ENCODE assay signal across 8 cellular contexts in the genomic region with DNA sequence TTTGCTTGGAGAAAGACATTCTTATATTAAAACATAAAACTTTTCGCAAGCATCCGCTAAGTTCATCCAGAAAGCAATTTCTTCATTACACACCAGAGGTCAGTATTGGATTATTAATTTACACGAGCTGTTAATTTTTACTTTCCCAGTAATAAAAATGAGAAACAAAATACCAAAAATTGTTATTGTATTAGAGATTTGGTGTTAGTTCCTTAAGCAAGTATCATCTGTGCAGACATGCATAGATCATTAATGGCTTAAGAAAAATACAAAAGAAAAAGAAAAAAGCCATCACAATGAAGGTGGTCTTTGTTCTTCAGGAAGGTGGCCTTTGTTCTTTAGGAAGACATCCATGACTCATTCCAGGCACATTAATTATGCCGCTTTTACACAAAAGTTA. TPM values are rescaled to one million over a fixed set of nuclear protein-coding genes. Genes with fewer than 3 reads are reported as not detected.
DNase-seq lines count a peak whose midpoint lies in the region; ATAC-seq lines count a peak whose summit lies in the region.

No MANE protein-coding gene starts in this region.

- CTCF ChIA-PET in activated naive CD4-positive, alpha-beta T cell treated with anti-CD3 and anti-CD28 coated beads for 36 hours (lab: Charles Lee): interaction anchor here (0.7 to 1.5 kb wide), 2 partner anchors 876 kb away, joined by 3 to 7 read pairs; no protein-coding TSS in a partner anchor

- peak; percentile 23 for DNase-seq in AG20443 (ENCODE audit: low spot score)
- peak; percentile 54 for DNase-seq in HT-29 (ENCODE audit: low spot score)
- DNase-seq in astrocyte of the hippocampus (ENCODE audit: low read depth, low spot score): peak; percentile 38
- peak; percentile 20 to 43 for DNase-seq in lung microvascular endothelial cell (ENCODE audit: low read depth in 2 of 2)
- DNase-seq in mucosa of gallbladder (ENCODE audit: low spot score): no peak
- DNase-seq in activated T-cell treated with anti-CD3 and anti-CD28 coated beads, Interleukin-2, amount 50 U/mL, for 72 hours: no peak
- DNase-seq in activated naive CD4-positive, alpha-beta T cell treated with anti-CD3 and anti-CD28 coated beads for 36 hours: no peak

- no peaks in the 10 kb centered on the region for H3K9me3 Mint-ChIP-seq in activated T-cell treated with anti-CD3 and anti-CD28 coated beads, Interleukin-2, amount 50 U/mL, for 72 hours
- H3K9me3 Mint-ChIP-seq in activated naive CD4-positive, alpha-beta T cell treated with anti-CD3 and anti-CD28 coated beads for 36 hours: no peaks in the 10 kb centered on the region

- no peak overlapping the region for H3K27ac Mint-ChIP-seq in activated T-cell treated with anti-CD3 and anti-CD28 coated beads, Interleukin-2, amount 50 U/mL, for 72 hours
- H3K27ac Mint-ChIP-seq in activated naive CD4-positive, alpha-beta T cell treated with anti-CD3 and anti-CD28 coated beads for 36 hours: no peak overlapping the region

- no peaks in the 10 kb centered on the region for H3K4me1 Mint-ChIP-seq in activated T-cell treated with anti-CD3 and anti-CD28 coated beads, Interleukin-2, amount 50 U/mL, for 72 hours (ENCODE audit: low read depth)
- H3K4me1 Mint-ChIP-seq in activated naive CD4-positive, alpha-beta T cell treated with anti-CD3 and anti-CD28 coated beads for 36 hours (ENCODE audit: low read depth): no peaks in the 10 kb centered on the region

- no peak for ATAC-seq in GM21786 (IDR thresholded peaks at IDR 0.05; ENCODE audit: unreplicated experiment)
- no peak for ATAC-seq in activated T-cell treated with anti-CD3 and anti-CD28 coated beads, Interleukin-2, amount 50 U/mL, for 72 hours (replicated peaks in 1 of 2)

- no peaks in the 10 kb centered on the region for H3K36me3 Mint-ChIP-seq in activated T-cell treated with anti-CD3 and anti-CD28 coated beads, Interleukin-2, amount 50 U/mL, for 72 hours (ENCODE audit: insufficient read depth in 2 of 2)
- H3K36me3 Mint-ChIP-seq in activated naive CD4-positive, alpha-beta T cell treated with anti-CD3 and anti-CD28 coated beads for 36 hours (ENCODE audit: low read depth): no peaks in the 10 kb centered on the region

- H3K27me3 Mint-ChIP-seq in activated T-cell treated with anti-CD3 and anti-CD28 coated beads, Interleukin-2, amount 50 U/mL, for 72 hours (ENCODE audit: low read depth): peaks cover 6% of the 10 kb centered on the region
- H3K27me3 Mint-ChIP-seq in activated naive CD4-positive, alpha-beta T cell treated with anti-CD3 and anti-CD28 coated beads for 36 hours (ENCODE audit: low read depth): peaks cover 11% of the 10 kb centered on the region

- no peak overlapping the region for H3K4me3 Mint-ChIP-seq in activated T-cell treated with anti-CD3 and anti-CD28 coated beads, Interleukin-2, amount 50 U/mL, for 72 hours
- no peak overlapping the region for H3K4me3 Mint-ChIP-seq in activated naive CD4-positive, alpha-beta T cell treated with anti-CD3 and anti-CD28 coated beads for 36 hours

- intact Hi-C loops in activated naive CD4-positive, alpha-beta T cell treated with anti-CD3 and anti-CD28 coated beads for 36 hours (cut with micrococcal nuclease): loop anchor here (1.0 kb wide), 1 partner anchor 917 kb away; no protein-coding TSS in a partner anchor

RNA-seq across cellular contexts. Expression of a gene that starts 53.6 kb away (rescaled TPM):
- 18.8 and 27.2 TPM in 2 replicates for total RNA-seq in HT-29 (2014; rRNA removed; shearing (Covaris generic))
- 1.4 and 5.7 TPM in 2 replicates for total RNA-seq in lung microvascular endothelial cell
- total RNA-seq in mucosa of gallbladder: 92.7 TPM
- not detected for total RNA-seq in activated T-cell treated with anti-CD3 and anti-CD28 coated beads, Interleukin-2, amount 50 U/mL, for 72 hours
- total RNA-seq in activated naive CD4-positive, alpha-beta T cell treated with anti-CD3 and anti-CD28 coated beads for 36 hours: not detected

Comparison
In these comparisons a context has a peak if more than half of its experiments do, and no peak if none do; other contexts are left out.
1. DNase-seq: peak in AG20443 (single experiment), HT-29 (single experiment), astrocyte of the hippocampus (single experiment) and lung microvascular endothelial cell (2 of 2); none in mucosa of gallbladder (single experiment), activated T-cell treated with anti-CD3 and anti-CD28 coated beads, Interleukin-2, amount 50 U/mL, for 72 hours (0 of 2) and activated naive CD4-positive, alpha-beta T cell treated with anti-CD3 and anti-CD28 coated beads for 36 hours (single experiment).